In the genomic region with DNA sequence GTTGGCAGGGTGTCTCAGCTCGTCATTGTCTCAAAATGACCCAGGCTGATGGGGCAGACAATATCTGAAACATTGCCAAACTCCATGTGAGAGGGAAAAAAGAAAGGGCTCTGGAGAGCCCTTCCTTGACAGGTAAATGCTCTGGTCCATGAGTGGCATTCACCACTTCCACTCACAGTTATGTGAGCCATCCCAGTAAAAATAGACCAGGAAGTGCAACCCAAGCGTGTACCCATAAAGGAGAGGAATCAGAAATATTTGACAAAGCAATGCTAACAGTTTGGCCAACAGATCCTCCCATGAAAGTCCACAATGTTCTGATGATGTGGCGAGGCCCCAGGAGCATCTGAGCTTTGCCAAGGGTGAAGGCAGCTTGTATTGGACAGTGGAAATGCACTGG, we compare ENCODE assay signal across 22 cellular contexts.
"Had no signal": no experiment of that assay in that cellular context is flagged by ENCODE, and none has a peak within 500 bp of the region (broad histone marks: within the 10 kb centered on the region; RNA-seq: fewer than 3 reads in every experiment).

No MANE protein-coding gene starts in this region.

- ATAC-seq: activated CD4-positive, CD25-positive, alpha-beta regulatory T cell treated with anti-CD3 and anti-CD28 coated beads, Interleukin-2, amount 50 U/mL, for 24 hours; left lung; naive thymus-derived CD4-positive, alpha-beta T cell; sciatic nerve; stimulated activated naive B cell treated with anti-CD40 and anti-IgM and Interleukin-4, amounts not matched to agents 10 μg/mL and 1 μg/mL and 100 μg/mL, for 72 hours had no signal

- DNase-seq: activated CD4-positive, alpha-beta T cell treated with anti-CD3 and anti-CD28 coated beads, Interleukin-2, amount 10 ng/mL, durations not matched to agents 7 days and 5 days; activated gamma-delta T cell treated with Interleukin-2 at 50 U/mL for 16 hours; activated T-cell treated with anti-CD3 and anti-CD28 coated beads, Interleukin-2, amount 50 U/mL, for 1 hour; adrenal gland; brain microvascular endothelial cell; colonic mucosa; glutamatergic neuron; kidney glomerular epithelial cell; left lung; naive thymus-derived CD4-positive, alpha-beta T cell; occipital lobe; small intestine; stimulated activated naive B cell treated with anti-CD40 and anti-IgM and Interleukin-4, amounts not matched to agents 10 μg/mL and 1 μg/mL and 100 μg/mL, for 72 hours; transverse colon had no signal

- H3K4me1 Mint-ChIP-seq: activated CD4-positive, alpha-beta T cell treated with anti-CD3 and anti-CD28 coated beads, Interleukin-2, amount 10 ng/mL, durations not matched to agents 7 days and 5 days; activated naive CD4-positive, alpha-beta T cell treated with anti-CD3 and anti-CD28 coated beads, Interleukin-2, amount 50 U/mL, for 24 hours; central memory CD8-positive, alpha-beta T cell; naive thymus-derived CD4-positive, alpha-beta T cell; neural crest cell; stimulated activated naive B cell treated with anti-CD40 and anti-IgM and Interleukin-4, amounts not matched to agents 10 μg/mL and 1 μg/mL and 100 μg/mL, for 72 hours had no signal

- H3K27ac ChIP-seq: adrenal gland, ascending aorta, brain microvascular endothelial cell, colonic mucosa, esophagus muscularis mucosa, hepatocyte, left lung, transverse colon had no signal

- H3K4me3 Mint-ChIP-seq: activated CD4-positive, alpha-beta T cell treated with anti-CD3 and anti-CD28 coated beads, Interleukin-2, amount 10 ng/mL, durations not matched to agents 7 days and 5 days; activated naive CD4-positive, alpha-beta T cell treated with anti-CD3 and anti-CD28 coated beads, Interleukin-2, amount 50 U/mL, for 24 hours; central memory CD8-positive, alpha-beta T cell; naive thymus-derived CD4-positive, alpha-beta T cell; neural crest cell; stimulated activated naive B cell treated with anti-CD40 and anti-IgM and Interleukin-4, amounts not matched to agents 10 μg/mL and 1 μg/mL and 100 μg/mL, for 72 hours had no signal

- H3K36me3 Mint-ChIP-seq: activated naive CD4-positive, alpha-beta T cell treated with anti-CD3 and anti-CD28 coated beads, Interleukin-2, amount 50 U/mL, for 24 hours; stimulated activated naive B cell treated with anti-CD40 and anti-IgM and Interleukin-4, amounts not matched to agents 10 μg/mL and 1 μg/mL and 100 μg/mL, for 72 hours had no signal

- H3K9me3 Mint-ChIP-seq: activated CD4-positive, alpha-beta T cell treated with anti-CD3 and anti-CD28 coated beads, Interleukin-2, amount 10 ng/mL, durations not matched to agents 7 days and 5 days; activated naive CD4-positive, alpha-beta T cell treated with anti-CD3 and anti-CD28 coated beads, Interleukin-2, amount 50 U/mL, for 24 hours; neural crest cell had no signal

- H3K27me3 Mint-ChIP-seq: activated CD4-positive, alpha-beta T cell treated with anti-CD3 and anti-CD28 coated beads, Interleukin-2, amount 10 ng/mL, durations not matched to agents 7 days and 5 days; activated naive CD4-positive, alpha-beta T cell treated with anti-CD3 and anti-CD28 coated beads, Interleukin-2, amount 50 U/mL, for 24 hours; central memory CD8-positive, alpha-beta T cell; stimulated activated naive B cell treated with anti-CD40 and anti-IgM and Interleukin-4, amounts not matched to agents 10 μg/mL and 1 μg/mL and 100 μg/mL, for 72 hours had no signal

- H3K27ac Mint-ChIP-seq: activated CD4-positive, alpha-beta T cell treated with anti-CD3 and anti-CD28 coated beads, Interleukin-2, amount 10 ng/mL, durations not matched to agents 7 days and 5 days; activated naive CD4-positive, alpha-beta T cell treated with anti-CD3 and anti-CD28 coated beads, Interleukin-2, amount 50 U/mL, for 24 hours; naive thymus-derived CD4-positive, alpha-beta T cell; stimulated activated naive B cell treated with anti-CD40 and anti-IgM and Interleukin-4, amounts not matched to agents 10 μg/mL and 1 μg/mL and 100 μg/mL, for 72 hours had no signal
